Comparison of ENCODE assay signal across 13 cellular contexts in the genomic region with DNA sequence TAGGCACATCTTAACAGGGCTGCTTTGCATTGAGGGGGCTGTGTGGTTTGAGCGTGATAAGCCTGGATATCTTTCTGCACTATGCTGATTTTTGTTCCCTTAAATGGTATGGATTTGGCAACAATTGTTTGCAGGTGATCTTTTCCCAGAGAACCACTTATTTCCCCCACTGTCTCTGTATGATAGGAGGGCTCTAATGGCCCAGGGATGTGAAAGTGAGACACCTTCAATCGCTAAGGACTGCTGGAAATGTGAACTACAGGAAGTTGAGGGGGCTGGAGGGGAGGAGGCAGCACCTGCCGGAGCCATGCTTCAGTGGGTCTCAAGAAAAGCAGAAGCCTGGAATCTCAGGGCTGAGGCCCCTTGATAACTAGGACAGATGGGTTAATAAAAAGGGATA. TPM values are rescaled to one million over a fixed set of nuclear protein-coding genes. Genes with fewer than 3 reads are reported as not detected.
A peak's percentile ranks its signal among the peaks of the same experiment; 100 is the strongest.
DNase-seq lines count a peak whose midpoint lies in the region; ATAC-seq, FAIRE-seq and TF ChIP-seq lines count a peak whose summit lies in the region.
"Had no signal": no experiment of that assay in that cellular context is flagged by ENCODE, and none has a peak within 500 bp of the region (broad histone marks: within the 10 kb centered on the region; RNA-seq: fewer than 3 reads in every experiment).

No MANE protein-coding gene starts in this region.

- no peaks in the 10 kb centered on the region for H3K9me2 ChIP-seq in PC-9 (ENCODE audit: insufficient read depth)

- no peak for DNase-seq in PC-9
- no peak for DNase-seq in RCC 7860 (ENCODE audit: low spot score)
- no peak for DNase-seq in SHP77 treated with DMSO at 0.1 percent for 48 hours (lab: John Stamatoyannopoulos, UW)
- no peak for DNase-seq in stimulated activated CD4-positive, alpha-beta T cell treated with anti-CD3 and anti-CD28 coated beads, Interleukin-2, amount 100 ng/mL, for 24 hours
- DNase-seq: Calu3, gastrocnemius medialis, IMR-90 had no signal

- TF ChIP-seq CTCF in PC-9 (conservative IDR thresholded peaks at IDR 0.05): no peak

- H3K4me2 ChIP-seq in PC-9: no peak overlapping the region

- no peaks in the 10 kb centered on the region; the same call in 1 of the 2 replicates for H3K9me3 ChIP-seq in PC-9 (ENCODE audit: insufficient read depth, low read depth)
- H3K9me3 ChIP-seq: gastrocnemius medialis had no signal

- no peak overlapping the region for H3K4me3 ChIP-seq in PC-9
- H3K4me3 ChIP-seq: breast epithelium, gastrocnemius medialis, skin epidermis had no signal

- H3K4me1 ChIP-seq in PC-9 (replicated peaks; ENCODE audit: insufficient read depth): 0 out of 2 replicates have a peak, but pooled peaks cover under 1% of the 10 kb centered on the region
- H3K4me1 ChIP-seq: breast epithelium, gastrocnemius medialis had no signal

- no peak for FAIRE-seq in RCC 7860 (lab: Jason Lieb, UNC)

- CTCF ChIA-PET in PC-9 (lab: Charles Lee): no interaction called here

- intact Hi-C loops in PC-9 (cut with micrococcal nuclease; ENCODE audit: unreplicated experiment): no loop called here

- H2AFZ ChIP-seq in PC-9: no peak overlapping the region

- H3K27me3 ChIP-seq in PC-9 (ENCODE audit: insufficient read depth, low read depth): no peaks in the 10 kb centered on the region
- H3K27me3 ChIP-seq: breast epithelium, gastrocnemius medialis had no signal

- no peaks in the 10 kb centered on the region for H3K79me2 ChIP-seq in PC-9 (ENCODE audit: low read depth)

- no TSS peak for BruUV-seq in PC-9 (replicated peaks; lab: Mats Ljungman, UMichigan)

- no peak overlapping the region for H3K27ac ChIP-seq in PC-9
- H3K27ac ChIP-seq: breast epithelium, gastrocnemius medialis had no signal

- peak; percentile 41 for ATAC-seq in GM18517 (IDR thresholded peaks at IDR 0.05; ENCODE audit: unreplicated experiment)
- peak; percentile 37 for ATAC-seq in GM21526 (IDR thresholded peaks at IDR 0.05; ENCODE audit: low FRiP score, unreplicated experiment)
- peak; percentile 54 for ATAC-seq in HG03457 (IDR thresholded peaks at IDR 0.05; ENCODE audit: unreplicated experiment)
- ATAC-seq: gastrocnemius medialis had no signal

- TF ChIP-seq POLR2A in Raji (IDR thresholded peaks at IDR 0.05; ENCODE audit: insufficient read depth, low read depth, low read length): 0 out of 2 replicates have a peak, but pooled peaks have one; percentile 16

- POLR2A ChIA-PET in PC-9 (lab: Charles Lee; ENCODE audit: unreplicated experiment): no interaction called here

- H3F3A ChIP-seq in PC-9 (ENCODE audit: insufficient read depth, low read depth): no peaks in the 10 kb centered on the region

- no peaks in the 10 kb centered on the region for H3K36me3 ChIP-seq in PC-9 (ENCODE audit: low read depth)
- H3K36me3 ChIP-seq: breast epithelium, gastrocnemius medialis had no signal

- H4K20me1 ChIP-seq in PC-9 (ENCODE audit: insufficient read depth): no peaks in the 10 kb centered on the region

RNA-seq across cellular contexts. Expression of a gene that starts 29.4 kb away (rescaled TPM):
- total RNA-seq in PC-9 (2021): 23.3 and 32.1 TPM in 2 replicates
- total RNA-seq: IMR-90 had no signal
